In the genomic region with DNA sequence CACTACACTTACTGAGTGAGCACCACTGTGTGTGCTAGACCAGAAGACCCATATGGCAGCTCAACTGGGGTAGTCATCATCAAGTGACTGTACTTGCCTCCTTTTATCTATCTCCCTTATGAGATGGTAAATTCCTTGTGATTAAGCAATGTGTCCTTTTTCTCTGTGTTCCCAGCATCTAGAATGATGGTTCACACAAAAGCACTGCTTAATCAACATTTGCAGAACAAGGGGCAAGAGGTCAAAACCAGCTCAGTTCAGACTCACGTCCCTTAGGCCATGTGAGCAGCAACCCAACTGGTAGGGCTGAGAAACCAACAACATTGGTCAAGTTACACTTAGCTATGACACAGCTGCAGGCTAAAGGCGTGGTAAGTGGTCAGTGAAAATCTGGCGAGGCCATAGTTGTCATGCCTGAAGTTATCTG, we compare ENCODE assay signal across 12 cellular contexts. TPM values are rescaled to one million over a fixed set of nuclear protein-coding genes. Genes with fewer than 3 reads are reported as not detected.
A peak's percentile ranks its signal among the peaks of the same experiment; 100 is the strongest.
DNase-seq lines count a peak whose midpoint lies in the region; ATAC-seq, FAIRE-seq and TF ChIP-seq lines count a peak whose summit lies in the region.
"Had no signal": no experiment of that assay in that cellular context is flagged by ENCODE, and none has a peak within 500 bp of the region (broad histone marks: within the 10 kb centered on the region; RNA-seq: fewer than 3 reads in every experiment).

No MANE protein-coding gene starts in this region.

- ATAC-seq in HG03135 (IDR thresholded peaks at IDR 0.05; ENCODE audit: unreplicated experiment), result peak; percentile 9
- ATAC-seq in GM12878, result no peak
- ATAC-seq: activated T-cell treated with anti-CD3 and anti-CD28 coated beads, Interleukin-2, amount 50 U/mL, for 72 hours had no signal

- H3K4me3 ChIP-seq in GM12878, result no peak overlapping the region
- H3K4me3 ChIP-seq in right atrium auricular region, result no peak overlapping the region
- H3K4me3 ChIP-seq in tibial artery, result no peak overlapping the region
- H3K4me3 ChIP-seq in MG63, result no peak overlapping the region
- H3K4me3 ChIP-seq: skin epidermis had no signal

- DNase-seq in GM12878 (ENCODE audit: low read depth, low spot score) (no peak), right atrium auricular region (ENCODE audit: low spot score) (peak; percentile 80), tibial artery (peak; percentile 74 to 82), globus pallidus (ENCODE audit: low spot score) (no peak), NCI-H524 (lab: John Stamatoyannopoulos, UW) (no peak), MG63 (no peak)
- DNase-seq in effector CD8-positive, alpha-beta T cell (lab: John Stamatoyannopoulos, UW), result no peak
- DNase-seq: activated T-cell treated with anti-CD3 and anti-CD28 coated beads, Interleukin-2, amount 50 U/mL, for 72 hours; hypothalamus; MV-4-11 had no signal

- no TSS peak for BruUV-seq in GM12878 (replicated peaks; lab: Mats Ljungman, UMichigan)

- RAD21 ChIA-PET in GM12878 (lab: Charles Lee; ENCODE audit: unreplicated experiment), result interaction anchor here (1.1 kb wide), 2 partner anchors 28 to 85 kb away, joined by 3 to 4 read pairs; no protein-coding TSS in a partner anchor

- H3K4me1 ChIP-seq in GM12878 (ENCODE audit: control insufficient read depth, insufficient read depth, low read length) (peaks cover 15% of the 10 kb centered on the region), right atrium auricular region (peaks cover 0 to 99% of the 10 kb centered on the region in 2 donors), tibial artery (peaks cover 0 to 97% (median 72%) of the 10 kb centered on the region in 4 donors)

- TF ChIP-seq POLR2A in GM12878 (IDR thresholded peaks at IDR 0.05; ENCODE audit: low read depth, low read length), result no peak

- in situ Hi-C loops in GM12878 (cut with MboI), result no loop called here

- H3K27me3 ChIP-seq in GM12878 (replicated peaks in 1 of 2; ENCODE audit: control insufficient read depth in 2 of 2, insufficient read depth in 2 of 2, low read length in 1 of 2) (no peaks in the 10 kb centered on the region), right atrium auricular region (no peaks in the 10 kb centered on the region), tibial artery (no peaks in the 10 kb centered on the region), MG63 (no peaks in the 10 kb centered on the region)

- POLR2A ChIA-PET in GM12878 (lab: Charles Lee), result no interaction called here

- intact Hi-C loops in GM12878 (cut with micrococcal nuclease; ENCODE audit: unreplicated experiment) (no loop called here), tibial artery (cut with DNase I; ENCODE audit: low total_unique reads) (no loop called here)

- TF ChIP-seq CTCF in GM12878 (IDR thresholded peaks at IDR 0.05 in 2 of 3, conservative IDR thresholded peaks at IDR 0.05 in 1 of 3; ENCODE audit: control insufficient read depth in 2 of 3, extremely low read depth in 1 of 3, insufficient read depth in 1 of 3, low read depth in 3 of 3, low read length in 3 of 3) (no peak), right atrium auricular region (IDR thresholded peaks at IDR 0.05) (no peak), tibial artery (IDR thresholded peaks at IDR 0.05) (no peak)

- H3K9me3 ChIP-seq in GM12878 (replicated peaks; ENCODE audit: control insufficient read depth, insufficient read depth, low read length) (no peaks in the 10 kb centered on the region), right atrium auricular region (no peaks in the 10 kb centered on the region), tibial artery (no peaks in the 10 kb centered on the region), MG63 (no peaks in the 10 kb centered on the region)

- H3K9ac ChIP-seq in GM12878 (ENCODE audit: control insufficient read depth, insufficient read depth, low read length), result no peak overlapping the region

- SMC1A ChIA-PET in GM12878 (lab: Charles Lee; ENCODE audit: uncharacterized antibody, unreplicated experiment), result interaction anchor here (0.7 to 1.4 kb wide), 4 partner anchors 8 to 95 kb away, joined by 3 to 4 read pairs (median 3); no protein-coding TSS in a partner anchor

- CTCF ChIA-PET in GM12878 (lab: Yijun Ruan, JAX), result interaction anchor here (2.2 kb wide), 1 partner anchor 9 kb away, joined by 7 read pairs; no protein-coding TSS in a partner anchor

- no peak overlapping the region for H3K27ac ChIP-seq in GM12878 (ENCODE audit: control insufficient read depth, insufficient read depth)
- H3K27ac ChIP-seq in right atrium auricular region, result peak overlapping the region; percentile 50 to 78
- H3K27ac ChIP-seq in tibial artery, result peak overlapping the region; percentile 98 to 99

- no peak for FAIRE-seq in GM12878 (lab: Jason Lieb, UNC)

- H4K20me1 ChIP-seq in GM12878 (ENCODE audit: control insufficient read depth, insufficient read depth), result no peaks in the 10 kb centered on the region

- TF ChIP-seq RAD21 in GM12878 (IDR thresholded peaks at IDR 0.05; ENCODE audit: insufficient read depth, low read depth, low read length), result no peak

- TF ChIP-seq EP300 in GM12878 (IDR thresholded peaks at IDR 0.05; ENCODE audit: borderline replicate concordance in 1 of 2, control insufficient read depth in 1 of 2, low read depth in 2 of 2, low read length in 2 of 2), result no peak

- H2AFZ ChIP-seq in GM12878 (ENCODE audit: control insufficient read depth, low read depth, low read length), result no peak overlapping the region

- H3K36me3 ChIP-seq in GM12878 (ENCODE audit: control insufficient read depth in 2 of 2, insufficient read depth in 2 of 2, low read length in 1 of 2), result no peaks in the 10 kb centered on the region; a peak in 2 of 4 replicates
- H3K36me3 ChIP-seq in right atrium auricular region, result no peaks in the 10 kb centered on the region
- H3K36me3 ChIP-seq in tibial artery, result no peaks in the 10 kb centered on the region
- H3K36me3 ChIP-seq in MG63, result peaks cover 93% of the 10 kb centered on the region

- peak overlapping the region; percentile 55 for H3K4me2 ChIP-seq in GM12878 (ENCODE audit: control insufficient read depth, insufficient read depth)

- H3K79me2 ChIP-seq in GM12878 (ENCODE audit: control insufficient read depth, insufficient read depth, low read length), result peaks cover 45% of the 10 kb centered on the region

- whole genome bisulfite sequencing in GM12878 (ENCODE audit: insufficient coverage, insufficient replicate concordance, low lambda C conversion rate, missing lambda C conversion rate), result 62% methylated on average over 3 of the region's 3 CpGs

TF ChIP-seq in GM12878, 131 proteins besides CTCF, POLR2A, EP300 and RAD21 (continues in another document):
- TF ChIP-seq SPI1 (IDR thresholded peaks at IDR 0.05; ENCODE audit: borderline replicate concordance, insufficient read depth, low read depth, low read length), result no peak
- TF ChIP-seq ZNF274 (IDR thresholded peaks at IDR 0.05; ENCODE audit: insufficient read depth, insufficient read length), result no peak
- TF ChIP-seq, protein P1, sequence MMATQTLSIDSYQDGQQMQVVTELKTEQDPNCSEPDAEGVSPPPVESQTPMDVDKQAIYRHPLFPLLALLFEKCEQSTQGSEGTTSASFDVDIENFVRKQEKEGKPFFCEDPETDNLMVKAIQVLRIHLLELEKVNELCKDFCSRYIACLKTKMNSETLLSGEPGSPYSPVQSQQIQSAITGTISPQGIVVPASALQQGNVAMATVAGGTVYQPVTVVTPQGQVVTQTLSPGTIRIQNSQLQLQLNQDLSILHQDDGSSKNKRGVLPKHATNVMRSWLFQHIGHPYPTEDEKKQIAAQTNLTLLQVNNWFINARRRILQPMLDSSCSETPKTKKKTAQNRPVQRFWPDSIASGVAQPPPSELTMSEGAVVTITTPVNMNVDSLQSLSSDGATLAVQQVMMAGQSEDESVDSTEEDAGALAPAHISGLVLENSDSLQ (IDR thresholded peaks at IDR 0.05), result no peak
- TF ChIP-seq NFXL1 (IDR thresholded peaks at IDR 0.05; ENCODE audit: borderline replicate concordance), result no peak
- TF ChIP-seq CHD2 (IDR thresholded peaks at IDR 0.05; ENCODE audit: borderline replicate concordance, low read depth, low read length), result no peak
- no peak for TF ChIP-seq MEF2B (IDR thresholded peaks at IDR 0.05; ENCODE audit: partially characterized antibody, poor library complexity, severe bottlenecking)
- no peak for TF ChIP-seq ZNF622 (IDR thresholded peaks at IDR 0.05)

RNA-seq across cellular contexts. Expression of gene TRAM2, which starts 10.0 kb away (rescaled TPM):
- 9.5 and 10.9 TPM in 2 replicates for total RNA-seq in GM12878 (2013; cell fraction: nucleolus; rRNA removed)
- total RNA-seq in GM12878 (2014; rRNA removed) (10.9 and 11.0 TPM in 2 replicates), GM12878 (2014; rRNA removed; fragmentation: Illumina TruSeq; extraction: Trizol) (7.9 and 8.2 TPM in 2 replicates), GM12878 (2021) (12.5 and 13.2 TPM in 2 replicates), right atrium auricular region (10 to 100 TPM; 10.3 to 15.9 TPM)
- polyA plus RNA-seq in GM12878 (2011; ENCODE audit: low read depth), result 4.4 TPM
- polyA plus RNA-seq in GM12878 (2011; rRNA removed) (4.8 and 6.8 TPM in 2 replicates), GM12878 (2014; fragmentation: Illumina TruSeq; extraction: Trizol) (12.4 and 13.9 TPM in 2 replicates), GM12878 (2014; fragmentation: Nextera tagmentation; extraction: Ambion mirVana) (1 to 10 TPM; 2.5 TPM), GM12878 (2014; rRNA removed) (10.5 and 11.1 TPM in 2 replicates), GM12878 (2016; fragmentation: Nextera tagmentation; extraction: Ambion mirVana) (10 to 100 TPM; 13.9 to 15.0 TPM)
- 6.9 and 7.2 TPM in 2 replicates for polyA plus RNA-seq in GM12878 (2011; cell fraction: cytosol; rRNA removed)
- 12.2 and 13.7 TPM in 2 replicates for polyA plus RNA-seq in GM12878 (2011; cell fraction: nucleus; rRNA removed)
- 5.6 and 6.1 TPM in 2 replicates for polyA plus RNA-seq in GM12878 (2012)
- polyA minus RNA-seq in GM12878 (2011; rRNA and poly(A)+ RNA removed), result 5.0 and 5.9 TPM in 2 replicates
- polyA minus RNA-seq in GM12878 (2011; cell fraction: cytosol; rRNA and poly(A)+ RNA removed), result 1.9 and 3.6 TPM in 2 replicates
- 3.1 and 5.9 TPM in 2 replicates for polyA minus RNA-seq in GM12878 (2011; cell fraction: nucleus; rRNA and poly(A)+ RNA removed)
- 206 and 243 TPM in 2 replicates for total RNA-seq in MG63 (2014; rRNA removed; shearing (Covaris generic); ENCODE audit: low replicate concordance)

Comparison
In these comparisons a context has a peak if more than half of its experiments do, and no peak if none do; other contexts are left out.
1. DNase-seq: peak in right atrium auricular region (single experiment) and tibial artery (2 of 2); none in GM12878 (single experiment), globus pallidus (single experiment), NCI-H524 (0 of 2), MG63 (single experiment) and effector CD8-positive, alpha-beta T cell (single experiment).
2. RNA of gene TRAM2, which starts 10.0 kb away (total RNA-seq): 206 to 243 TPM in MG63; 10.3 to 15.9 TPM in right atrium auricular region and 7.9 to 13.2 TPM in GM12878; every median in the first group is over 10 times any median in the second.